17 cellular contexts compared by ENCODE assay signal in genomic region chr6:50087231-50087954, GRCh38. TPM values are rescaled to one million over a fixed set of nuclear protein-coding genes. Genes with fewer than 3 reads are reported as not detected.
DNase-seq lines count a peak whose midpoint lies in the region; ATAC-seq, FAIRE-seq and TF ChIP-seq lines count a peak whose summit lies in the region.
"Had no signal": no experiment of that assay in that cellular context is flagged by ENCODE, and none has a peak within 500 bp of the region (broad histone marks: within the 10 kb centered on the region; RNA-seq: fewer than 3 reads in every experiment).

No MANE protein-coding gene starts in this region.

- peak; percentile 17 for FAIRE-seq in urothelium cell line (lab: Jason Lieb, UNC)
- FAIRE-seq: A549, TTC549 had no signal

- in situ Hi-C loops in HAP-1 (cut with MboI; ENCODE audit: low sequenced_read_pairs), result no loop called here

- no peaks in the 10 kb centered on the region for H3K4me1 ChIP-seq in foreskin keratinocyte
- no peaks in the 10 kb centered on the region for H3K4me1 ChIP-seq in upper lobe of left lung
- H3K4me1 ChIP-seq in HAP-1, result no peaks in the 10 kb centered on the region
- H3K4me1 ChIP-seq: A549 had no signal

- DNase-seq in left cardiac atrium, result peak; percentile 14
- no peak for DNase-seq in cardiac septum (ENCODE audit: low spot score)
- DNase-seq in T1000 (lab: John Stamatoyannopoulos, UW), result peak; percentile 19
- DNase-seq in foreskin keratinocyte, result peak; percentile 56 to 85
- DNase-seq in urothelium cell line (ENCODE audit: low spot score), result peak; percentile 46
- DNase-seq in upper lobe of left lung, result no peak
- DNase-seq in SIG-M5 treated with dmso at 0.1 percent for 504 hours (lab: John Stamatoyannopoulos, UW; ENCODE audit: unreplicated experiment), result no peak
- DNase-seq in HAP-1 (ENCODE audit: low spot score in 2 of 2), result no peak
- DNase-seq: activated naive CD4-positive, alpha-beta T cell treated with anti-CD3 and anti-CD28 coated beads for 36 hours; NCI-H1436 treated with DMSO at 0.1 percent for 48 hours; NCI-H526 had no signal

- H3K27ac ChIP-seq in foreskin keratinocyte (no peak overlapping the region), upper lobe of left lung (no peak overlapping the region)
- H3K27ac ChIP-seq: A549 had no signal

- no peaks in the 10 kb centered on the region for H3K9me3 ChIP-seq in upper lobe of left lung
- no peaks in the 10 kb centered on the region for H3K9me3 ChIP-seq in HAP-1
- H3K9me3 ChIP-seq: A549 had no signal

- H3K4me3 ChIP-seq in upper lobe of left lung (no peak overlapping the region), HAP-1 (no peak overlapping the region)
- H3K4me3 ChIP-seq: A549, lung had no signal

- no peaks in the 10 kb centered on the region for H3K36me3 ChIP-seq in upper lobe of left lung
- no peaks in the 10 kb centered on the region for H3K36me3 ChIP-seq in HAP-1 (replicated peaks)

- H3K27me3 ChIP-seq in foreskin keratinocyte (no peaks in the 10 kb centered on the region), upper lobe of left lung (no peaks in the 10 kb centered on the region), HAP-1 (ENCODE audit: low read depth) (peaks cover 3% of the 10 kb centered on the region; the same call in 1 of the 2 replicates)

- ATAC-seq in left cardiac atrium, result peak in 1 of 2 donors; percentile 57
- peak; percentile 91 for ATAC-seq in foreskin keratinocyte
- no peak for ATAC-seq in upper lobe of left lung (ENCODE audit: low FRiP score in 2 of 2)
- ATAC-seq: A549 had no signal

- TF ChIP-seq EP300 in upper lobe of left lung (IDR thresholded peaks at IDR 0.05), result no peak

- TF ChIP-seq POLR2A in upper lobe of left lung (IDR thresholded peaks at IDR 0.05), result no peak

- intact Hi-C loops in left cardiac atrium (cut with DNase I), result no loop called here
- intact Hi-C loops in cardiac septum (cut with DNase I), result no loop called here

- TF ChIP-seq CTCF in foreskin keratinocyte (conservative IDR thresholded peaks at IDR 0.05), result peak; percentile 31
- no peak for TF ChIP-seq CTCF in upper lobe of left lung (IDR thresholded peaks at IDR 0.05)

- WGBS in upper lobe of left lung, 2 donors, result 46 to 59% methylated on average over 2 of the region's 2 CpGs

RNA-seq across cellular contexts. Expression of gene DEFB112, which starts 37.7 kb away (rescaled TPM):
- total RNA-seq in left cardiac atrium (not detected), cardiac septum (not detected), foreskin keratinocyte (not detected in 2 replicates), upper lobe of left lung (not detected)
- polyA plus RNA-seq in foreskin keratinocyte, result not detected in 2 replicates
- total RNA-seq: activated CD8-positive, alpha-beta memory T cell treated with anti-CD3 and anti-CD28 coated beads for 36 hours; activated naive CD4-positive, alpha-beta T cell treated with anti-CD3 and anti-CD28 coated beads for 36 hours; lung; osteoblast; urinary bladder had no signal
- polyA plus RNA-seq: A549, lung, urinary bladder had no signal

Comparison
In these comparisons a context has a peak if more than half of its experiments do, and no peak if none do; other contexts are left out.
1. DNase-seq: peak in left cardiac atrium (single experiment), T1000 (single experiment), foreskin keratinocyte (2 of 2) and urothelium cell line (single experiment); none in cardiac septum (single experiment), upper lobe of left lung (0 of 2), SIG-M5 treated with dmso at 0.1 percent for 504 hours (single experiment) and HAP-1 (0 of 2).